ENCODE assay signal across 7 cellular contexts in genomic region chr4:110978761-110979160, GRCh38.
"Had no signal": no experiment of that assay in that cellular context is flagged by ENCODE, and none has a peak within 500 bp of the region (broad histone marks: within the 10 kb centered on the region; RNA-seq: fewer than 3 reads in every experiment).

No MANE protein-coding gene starts in this region.

- H3K4me3 ChIP-seq: GM12878 had no signal

- DNase-seq: GDM1, GF-D8 had no signal

- FAIRE-seq: G401.6, GM12878, GM12891, GM18507, GM19239 had no signal
